23 cellular contexts compared by ENCODE assay signal in the genomic region with DNA sequence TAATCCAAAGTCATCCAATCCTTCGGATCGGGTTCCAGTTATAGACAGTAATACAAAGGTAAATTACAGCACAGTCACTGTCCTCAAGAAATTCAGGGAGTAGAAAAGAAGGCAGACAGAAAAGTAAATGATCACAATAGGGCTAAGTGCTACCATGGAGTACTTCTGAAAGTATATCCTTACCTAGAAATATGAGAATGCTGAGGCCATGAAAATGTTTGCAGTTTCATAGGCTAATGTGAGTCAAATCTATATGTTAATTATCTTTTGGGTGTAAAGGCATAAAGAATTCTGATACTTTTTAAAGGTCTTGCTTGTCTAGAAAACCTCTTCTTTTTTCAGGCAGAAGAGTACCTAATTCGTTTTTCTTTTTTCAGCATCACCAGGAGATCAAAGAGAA. TPM values are rescaled to one million over a fixed set of nuclear protein-coding genes. Genes with fewer than 3 reads are reported as not detected.
A peak's percentile ranks its signal among the peaks of the same experiment; 100 is the strongest.
DNase-seq lines count a peak whose midpoint lies in the region; ATAC-seq and TF ChIP-seq lines count a peak whose summit lies in the region.
"Had no signal": no experiment of that assay in that cellular context is flagged by ENCODE, and none has a peak within 500 bp of the region (broad histone marks: within the 10 kb centered on the region; RNA-seq: fewer than 3 reads in every experiment).

No MANE protein-coding gene starts in this region.

- no peaks in the 10 kb centered on the region for H3K9me3 Mint-ChIP-seq in activated CD4-positive, alpha-beta memory T cell treated with anti-CD3 and anti-CD28 coated beads for 36 hours
- no peaks in the 10 kb centered on the region for H3K9me3 Mint-ChIP-seq in activated CD4-positive, alpha-beta memory T cell treated with anti-CD3 and anti-CD28 coated beads, Interleukin-2, amount 10 ng/mL, durations not matched to agents 7 days and 5 days
- H3K9me3 Mint-ChIP-seq in activated naive CD8-positive, alpha-beta T cell (ENCODE audit: low read depth) = no peaks in the 10 kb centered on the region
- H3K9me3 Mint-ChIP-seq in activated naive CD8-positive, alpha-beta T cell treated with anti-CD3 and anti-CD28 coated beads for 36 hours = no peaks in the 10 kb centered on the region
- H3K9me3 Mint-ChIP-seq in activated T-helper 1 cell treated with anti-CD3 and anti-CD28 coated beads, Interleukin-12 subunit alpha, Interleukin-12 subunit beta, Interleukin-2, Interleukin-4 antibody, amounts not matched to agents 30 ng/mL and 10 ng/mL and 1 ng/mL, durations not matched to agents 14 hours and 24 hours and 36 hours = no peaks in the 10 kb centered on the region
- H3K9me3 Mint-ChIP-seq: CD4-positive, CD25-positive, alpha-beta regulatory T cell; HFFc6 had no signal

- peaks cover 11% of the 10 kb centered on the region for H3K4me1 Mint-ChIP-seq in activated CD4-positive, alpha-beta memory T cell treated with anti-CD3 and anti-CD28 coated beads for 36 hours (ENCODE audit: low read depth)
- peaks cover 5% of the 10 kb centered on the region for H3K4me1 Mint-ChIP-seq in activated CD4-positive, alpha-beta memory T cell treated with anti-CD3 and anti-CD28 coated beads, Interleukin-2, amount 10 ng/mL, durations not matched to agents 7 days and 5 days
- H3K4me1 Mint-ChIP-seq in activated naive CD8-positive, alpha-beta T cell (ENCODE audit: low read depth) = peaks cover 2% of the 10 kb centered on the region
- H3K4me1 Mint-ChIP-seq in activated naive CD8-positive, alpha-beta T cell treated with anti-CD3 and anti-CD28 coated beads for 36 hours = peaks cover 3% of the 10 kb centered on the region
- H3K4me1 Mint-ChIP-seq in activated T-helper 1 cell treated with anti-CD3 and anti-CD28 coated beads, Interleukin-12 subunit alpha, Interleukin-12 subunit beta, Interleukin-2, Interleukin-4 antibody, amounts not matched to agents 30 ng/mL and 10 ng/mL and 1 ng/mL, durations not matched to agents 14 hours and 24 hours and 36 hours (ENCODE audit: low read depth) = peaks cover 6% of the 10 kb centered on the region

- POLR2A ChIA-PET in activated CD4-positive, alpha-beta memory T cell treated with anti-CD3 and anti-CD28 coated beads for 36 hours (lab: Charles Lee) = no interaction called here
- POLR2A ChIA-PET in activated CD4-positive, alpha-beta memory T cell treated with anti-CD3 and anti-CD28 coated beads, Interleukin-2, amount 10 ng/mL, durations not matched to agents 7 days and 5 days (lab: Charles Lee) = no interaction called here

- ATAC-seq in heart left ventricle (no peak), HG03025 (IDR thresholded peaks at IDR 0.05; ENCODE audit: low FRiP score, unreplicated experiment) (no peak)
- ATAC-seq: Right ventricle myocardium inferior had no signal

- no peak overlapping the region for H3K27ac ChIP-seq in heart left ventricle
- H3K27ac ChIP-seq: BLaER1, GM23248, PC-9, SJCRH30 had no signal

- H3K9me3 ChIP-seq in heart left ventricle = no peaks in the 10 kb centered on the region
- H3K9me3 ChIP-seq: BLaER1, MG63, SJCRH30 had no signal

- no peaks in the 10 kb centered on the region for H3K27me3 ChIP-seq in heart left ventricle
- H3K27me3 ChIP-seq: BLaER1, MG63, SJCRH30 had no signal

- no peak overlapping the region for H3K4me3 ChIP-seq in heart left ventricle
- H3K4me3 ChIP-seq: BLaER1, GM23248, MG63, PC-9, SJCRH30 had no signal

- intact Hi-C loops in activated CD4-positive, alpha-beta memory T cell treated with anti-CD3 and anti-CD28 coated beads for 36 hours (cut with micrococcal nuclease) = no loop called here
- intact Hi-C loops in activated T-helper 1 cell treated with anti-CD3 and anti-CD28 coated beads, Interleukin-12 subunit alpha, Interleukin-12 subunit beta, Interleukin-2, Interleukin-4 antibody, amounts not matched to agents 30 ng/mL and 10 ng/mL and 1 ng/mL, durations not matched to agents 14 hours and 24 hours and 36 hours (cut with micrococcal nuclease) = no loop called here
- intact Hi-C loops in heart left ventricle (cut with DNase I) = no loop called here

- no peaks in the 10 kb centered on the region for H3K4me1 ChIP-seq in heart left ventricle
- H3K4me1 ChIP-seq: BLaER1, SJCRH30 had no signal

- H3K36me3 ChIP-seq in heart left ventricle = peaks cover 0 to 100% (median 99%) of the 10 kb centered on the region in 9 donors

- CTCF ChIA-PET in activated CD4-positive, alpha-beta memory T cell treated with anti-CD3 and anti-CD28 coated beads for 36 hours (lab: Charles Lee) = no interaction called here
- CTCF ChIA-PET in activated CD4-positive, alpha-beta memory T cell treated with anti-CD3 and anti-CD28 coated beads, Interleukin-2, amount 10 ng/mL, durations not matched to agents 7 days and 5 days (lab: Charles Lee) = no interaction called here

- no peak for DNase-seq in activated CD4-positive, alpha-beta memory T cell treated with anti-CD3 and anti-CD28 coated beads for 36 hours
- no peak for DNase-seq in activated CD4-positive, alpha-beta memory T cell treated with anti-CD3 and anti-CD28 coated beads, Interleukin-2, amount 10 ng/mL, durations not matched to agents 7 days and 5 days
- no peak for DNase-seq in activated naive CD8-positive, alpha-beta T cell treated with anti-CD3 and anti-CD28 coated beads for 36 hours
- DNase-seq in activated T-helper 1 cell treated with anti-CD3 and anti-CD28 coated beads, Interleukin-12 subunit alpha, Interleukin-12 subunit beta, Interleukin-2, Interleukin-4 antibody, amounts not matched to agents 30 ng/mL and 10 ng/mL and 1 ng/mL, durations not matched to agents 14 hours and 24 hours and 36 hours (ENCODE audit: low spot score) = no peak
- DNase-seq in heart left ventricle = no peak
- DNase-seq: CD4-positive, CD25-positive, alpha-beta regulatory T cell; GM23248; H7; HFFc6; IMR-90; KG1; MG63; NCI-H1105 treated with DMSO at 0.1 percent for 48 hours; NCI-H146; NCI-H2029; NCI-H2227 treated with DMSO at 0.1 percent for 48 hours; NCI-H526 treated with DMSO at 0.1 percent for 48 hours; PC-9; SJCRH30 had no signal

- TF ChIP-seq CTCF in heart left ventricle (IDR thresholded peaks at IDR 0.05) = no peak

- H3K4me3 Mint-ChIP-seq in activated CD4-positive, alpha-beta memory T cell treated with anti-CD3 and anti-CD28 coated beads for 36 hours = no peak overlapping the region
- H3K4me3 Mint-ChIP-seq in activated CD4-positive, alpha-beta memory T cell treated with anti-CD3 and anti-CD28 coated beads, Interleukin-2, amount 10 ng/mL, durations not matched to agents 7 days and 5 days = no peak overlapping the region
- no peak overlapping the region for H3K4me3 Mint-ChIP-seq in activated naive CD8-positive, alpha-beta T cell
- no peak overlapping the region for H3K4me3 Mint-ChIP-seq in activated naive CD8-positive, alpha-beta T cell treated with anti-CD3 and anti-CD28 coated beads for 36 hours
- H3K4me3 Mint-ChIP-seq in activated T-helper 1 cell treated with anti-CD3 and anti-CD28 coated beads, Interleukin-12 subunit alpha, Interleukin-12 subunit beta, Interleukin-2, Interleukin-4 antibody, amounts not matched to agents 30 ng/mL and 10 ng/mL and 1 ng/mL, durations not matched to agents 14 hours and 24 hours and 36 hours = no peak overlapping the region
- H3K4me3 Mint-ChIP-seq: CD4-positive, CD25-positive, alpha-beta regulatory T cell; HFFc6 had no signal

- peaks cover 38% of the 10 kb centered on the region for H3K36me3 Mint-ChIP-seq in activated CD4-positive, alpha-beta memory T cell treated with anti-CD3 and anti-CD28 coated beads for 36 hours
- H3K36me3 Mint-ChIP-seq in activated CD4-positive, alpha-beta memory T cell treated with anti-CD3 and anti-CD28 coated beads, Interleukin-2, amount 10 ng/mL, durations not matched to agents 7 days and 5 days (ENCODE audit: low read depth) = peaks cover 48% of the 10 kb centered on the region
- peaks cover 12% of the 10 kb centered on the region for H3K36me3 Mint-ChIP-seq in activated naive CD8-positive, alpha-beta T cell
- peaks cover 14% of the 10 kb centered on the region for H3K36me3 Mint-ChIP-seq in activated naive CD8-positive, alpha-beta T cell treated with anti-CD3 and anti-CD28 coated beads for 36 hours
- H3K36me3 Mint-ChIP-seq in activated T-helper 1 cell treated with anti-CD3 and anti-CD28 coated beads, Interleukin-12 subunit alpha, Interleukin-12 subunit beta, Interleukin-2, Interleukin-4 antibody, amounts not matched to agents 30 ng/mL and 10 ng/mL and 1 ng/mL, durations not matched to agents 14 hours and 24 hours and 36 hours (ENCODE audit: low read depth) = peaks cover 29% of the 10 kb centered on the region

- no peak for TF ChIP-seq POLR2A in heart left ventricle (IDR thresholded peaks at IDR 0.05)

- 91 to 98% (median 93%) methylated on average over 3 of the region's 3 CpGs for WGBS in heart left ventricle, 4 donors

- no peaks in the 10 kb centered on the region for H3K27me3 Mint-ChIP-seq in activated CD4-positive, alpha-beta memory T cell treated with anti-CD3 and anti-CD28 coated beads for 36 hours
- no peaks in the 10 kb centered on the region for H3K27me3 Mint-ChIP-seq in activated CD4-positive, alpha-beta memory T cell treated with anti-CD3 and anti-CD28 coated beads, Interleukin-2, amount 10 ng/mL, durations not matched to agents 7 days and 5 days
- H3K27me3 Mint-ChIP-seq in activated naive CD8-positive, alpha-beta T cell = no peaks in the 10 kb centered on the region
- H3K27me3 Mint-ChIP-seq in activated naive CD8-positive, alpha-beta T cell treated with anti-CD3 and anti-CD28 coated beads for 36 hours = no peaks in the 10 kb centered on the region
- no peaks in the 10 kb centered on the region for H3K27me3 Mint-ChIP-seq in activated T-helper 1 cell treated with anti-CD3 and anti-CD28 coated beads, Interleukin-12 subunit alpha, Interleukin-12 subunit beta, Interleukin-2, Interleukin-4 antibody, amounts not matched to agents 30 ng/mL and 10 ng/mL and 1 ng/mL, durations not matched to agents 14 hours and 24 hours and 36 hours (ENCODE audit: insufficient read depth)
- H3K27me3 Mint-ChIP-seq: CD4-positive, CD25-positive, alpha-beta regulatory T cell had no signal

- H3K27ac Mint-ChIP-seq in activated CD4-positive, alpha-beta memory T cell treated with anti-CD3 and anti-CD28 coated beads for 36 hours = peak overlapping the region; percentile 30
- no peak overlapping the region for H3K27ac Mint-ChIP-seq in activated CD4-positive, alpha-beta memory T cell treated with anti-CD3 and anti-CD28 coated beads, Interleukin-2, amount 10 ng/mL, durations not matched to agents 7 days and 5 days
- H3K27ac Mint-ChIP-seq in activated naive CD8-positive, alpha-beta T cell = peak overlapping the region; percentile 48
- H3K27ac Mint-ChIP-seq in activated naive CD8-positive, alpha-beta T cell treated with anti-CD3 and anti-CD28 coated beads for 36 hours = no peak overlapping the region
- H3K27ac Mint-ChIP-seq in activated T-helper 1 cell treated with anti-CD3 and anti-CD28 coated beads, Interleukin-12 subunit alpha, Interleukin-12 subunit beta, Interleukin-2, Interleukin-4 antibody, amounts not matched to agents 30 ng/mL and 10 ng/mL and 1 ng/mL, durations not matched to agents 14 hours and 24 hours and 36 hours = peak overlapping the region; percentile 30
- H3K27ac Mint-ChIP-seq: CD4-positive, CD25-positive, alpha-beta regulatory T cell; HFFc6 had no signal

RNA-seq across cellular contexts. Expression of a gene that starts 29.8 kb away (rescaled TPM):
- 10 to 100 TPM; 52.3 to 59.2 TPM for total RNA-seq in activated CD4-positive, alpha-beta memory T cell treated with anti-CD3 and anti-CD28 coated beads for 36 hours
- total RNA-seq in activated CD4-positive, alpha-beta memory T cell treated with anti-CD3 and anti-CD28 coated beads, Interleukin-2, amount 10 ng/mL, durations not matched to agents 7 days and 5 days = 10 to 100 TPM; 69.0 to 70.2 TPM
- 10 to 100 TPM; 61.5 to 62.1 TPM for total RNA-seq in activated naive CD8-positive, alpha-beta T cell treated with anti-CD3 and anti-CD28 coated beads for 36 hours
- total RNA-seq in activated T-helper 1 cell treated with anti-CD3 and anti-CD28 coated beads, Interleukin-12 subunit alpha, Interleukin-12 subunit beta, Interleukin-2, Interleukin-4 antibody, amounts not matched to agents 30 ng/mL and 10 ng/mL and 1 ng/mL, durations not matched to agents 14 hours and 24 hours and 36 hours = 68.6 and 68.8 TPM in 2 replicates
- 10 to 100 TPM; 33.8 to 61.7 (median 49.5) TPM for total RNA-seq in heart left ventricle
- 10 to 100 TPM in 1 of 2 donors, 1 to 10 TPM in 1; 8.5 to 17.6 TPM for polyA plus RNA-seq in heart left ventricle

RNA-seq across cellular contexts. Expression of a gene that starts 29.9 kb away (rescaled TPM):
- total RNA-seq in activated CD4-positive, alpha-beta memory T cell treated with anti-CD3 and anti-CD28 coated beads for 36 hours = 100 to 1,000 TPM; 167 to 172 TPM
- total RNA-seq in activated CD4-positive, alpha-beta memory T cell treated with anti-CD3 and anti-CD28 coated beads, Interleukin-2, amount 10 ng/mL, durations not matched to agents 7 days and 5 days = 10 to 100 TPM; 66.8 to 67.5 TPM
- 100 to 1,000 TPM; 245 to 246 TPM for total RNA-seq in activated naive CD8-positive, alpha-beta T cell treated with anti-CD3 and anti-CD28 coated beads for 36 hours
- total RNA-seq in activated T-helper 1 cell treated with anti-CD3 and anti-CD28 coated beads, Interleukin-12 subunit alpha, Interleukin-12 subunit beta, Interleukin-2, Interleukin-4 antibody, amounts not matched to agents 30 ng/mL and 10 ng/mL and 1 ng/mL, durations not matched to agents 14 hours and 24 hours and 36 hours = 241 and 245 TPM in 2 replicates
- total RNA-seq in heart left ventricle = 10 to 100 TPM; 23.6 to 47.4 (median 29.4) TPM
- polyA plus RNA-seq in heart left ventricle = 10 to 100 TPM; 25.4 to 85.3 TPM

RNA-seq across cellular contexts. Expression of a gene that starts 49.7 kb away (rescaled TPM):
- total RNA-seq in activated CD4-positive, alpha-beta memory T cell treated with anti-CD3 and anti-CD28 coated beads for 36 hours = 10 to 100 TPM; 34.1 to 36.9 TPM
- 10 to 100 TPM; 43.4 to 46.7 TPM for total RNA-seq in activated CD4-positive, alpha-beta memory T cell treated with anti-CD3 and anti-CD28 coated beads, Interleukin-2, amount 10 ng/mL, durations not matched to agents 7 days and 5 days
- 10 to 100 TPM; 29.5 to 30.3 TPM for total RNA-seq in activated naive CD8-positive, alpha-beta T cell treated with anti-CD3 and anti-CD28 coated beads for 36 hours
- total RNA-seq in activated T-helper 1 cell treated with anti-CD3 and anti-CD28 coated beads, Interleukin-12 subunit alpha, Interleukin-12 subunit beta, Interleukin-2, Interleukin-4 antibody, amounts not matched to agents 30 ng/mL and 10 ng/mL and 1 ng/mL, durations not matched to agents 14 hours and 24 hours and 36 hours = 33.9 and 40.6 TPM in 2 replicates
- 10 to 100 TPM; 22.6 to 38.7 (median 28.3) TPM for total RNA-seq in heart left ventricle
- polyA plus RNA-seq in heart left ventricle = 10 to 100 TPM; 21.7 to 39.0 TPM

RNA-seq across cellular contexts. Expression of a gene that starts 50.0 kb away (rescaled TPM):
- total RNA-seq in activated CD4-positive, alpha-beta memory T cell treated with anti-CD3 and anti-CD28 coated beads for 36 hours = 100 to 1,000 TPM; 132 TPM
- 100 to 1,000 TPM; 107 to 108 TPM for total RNA-seq in activated CD4-positive, alpha-beta memory T cell treated with anti-CD3 and anti-CD28 coated beads, Interleukin-2, amount 10 ng/mL, durations not matched to agents 7 days and 5 days
- 100 to 1,000 TPM; 129 to 137 TPM for total RNA-seq in activated naive CD8-positive, alpha-beta T cell treated with anti-CD3 and anti-CD28 coated beads for 36 hours
- total RNA-seq in activated T-helper 1 cell treated with anti-CD3 and anti-CD28 coated beads, Interleukin-12 subunit alpha, Interleukin-12 subunit beta, Interleukin-2, Interleukin-4 antibody, amounts not matched to agents 30 ng/mL and 10 ng/mL and 1 ng/mL, durations not matched to agents 14 hours and 24 hours and 36 hours = 122 and 132 TPM in 2 replicates
- total RNA-seq in heart left ventricle = 100 to 1,000 TPM in 2 of 9 donors, 10 to 100 TPM in 7; 72.4 to 176 (median 80.2) TPM
- polyA plus RNA-seq in heart left ventricle = 100 to 1,000 TPM in 1 of 2 donors, 10 to 100 TPM in 1; 48.6 to 161 TPM

Comparison
In these comparisons a context has a peak if more than half of its experiments do, and no peak if none do; other contexts are left out.
1. H3K27ac Mint-ChIP-seq: peak in activated CD4-positive, alpha-beta memory T cell treated with anti-CD3 and anti-CD28 coated beads for 36 hours (single experiment), activated naive CD8-positive, alpha-beta T cell (single experiment) and activated T-helper 1 cell treated with anti-CD3 and anti-CD28 coated beads, Interleukin-12 subunit alpha, Interleukin-12 subunit beta, Interleukin-2, Interleukin-4 antibody, amounts not matched to agents 30 ng/mL and 10 ng/mL and 1 ng/mL, durations not matched to agents 14 hours and 24 hours and 36 hours (single experiment); none in activated CD4-positive, alpha-beta memory T cell treated with anti-CD3 and anti-CD28 coated beads, Interleukin-2, amount 10 ng/mL, durations not matched to agents 7 days and 5 days (single experiment) and activated naive CD8-positive, alpha-beta T cell treated with anti-CD3 and anti-CD28 coated beads for 36 hours (single experiment).